ENCODE assay signal across 1 cellular context in the genomic region with DNA sequence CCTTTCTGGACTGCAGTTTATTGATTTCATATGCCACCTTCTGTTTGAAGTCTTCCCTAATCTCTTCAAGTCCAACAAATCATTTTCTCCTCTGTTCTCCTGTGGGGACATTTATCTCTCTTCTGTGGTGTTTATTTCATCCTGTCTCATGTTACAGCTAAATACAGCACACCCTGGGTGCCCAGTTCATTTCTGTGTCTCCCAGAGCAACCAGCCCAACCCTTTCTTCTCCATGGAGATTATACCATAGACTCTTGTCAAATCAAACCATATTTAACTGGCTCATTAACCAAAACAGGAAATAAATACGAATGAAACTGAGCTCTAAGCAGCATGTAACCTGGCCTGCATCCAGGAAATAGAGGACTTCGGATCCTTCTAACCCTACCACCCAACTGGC.
TF ChIP-seq lines count a peak whose summit lies in the region.

A gene with protein sequence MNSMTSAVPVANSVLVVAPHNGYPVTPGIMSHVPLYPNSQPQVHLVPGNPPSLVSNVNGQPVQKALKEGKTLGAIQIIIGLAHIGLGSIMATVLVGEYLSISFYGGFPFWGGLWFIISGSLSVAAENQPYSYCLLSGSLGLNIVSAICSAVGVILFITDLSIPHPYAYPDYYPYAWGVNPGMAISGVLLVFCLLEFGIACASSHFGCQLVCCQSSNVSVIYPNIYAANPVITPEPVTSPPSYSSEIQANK (plus strand): TSS at position 331 of the 400 bp plus-strand sequence. CDS start 1,249 bp downstream, outside the sequence.

TF ChIP-seq in H1, 55 proteins besides CTCF, POLR2A, EP300 and RAD21 (continued from another document):
- TF ChIP-seq POU5F1 (IDR thresholded peaks at IDR 0.05; ENCODE audit: low read depth, low read length), result no peak
- no peak for TF ChIP-seq HDAC6 (IDR thresholded peaks at IDR 0.05; ENCODE audit: low read depth, low read length)
- TF ChIP-seq TCF12 (IDR thresholded peaks at IDR 0.05; ENCODE audit: low read depth, low read length), result no peak
- no peak for TF ChIP-seq CBX5 (IDR thresholded peaks at IDR 0.05; ENCODE audit: low read depth, low read length)
- TF ChIP-seq SIX5 (IDR thresholded peaks at IDR 0.05; ENCODE audit: low read depth, low read length), result no peak
- TF ChIP-seq EZH2 (IDR thresholded peaks at IDR 0.05; ENCODE audit: low read depth, low read length, severe bottlenecking), result no peak
- TF ChIP-seq POLR2AphosphoS5 (IDR thresholded peaks at IDR 0.05; ENCODE audit: low read depth, low read length), result no peak
- TF ChIP-seq TEAD4 (IDR thresholded peaks at IDR 0.05; ENCODE audit: low read depth, low read length), result no peak
- TF ChIP-seq FOSL1 (IDR thresholded peaks at IDR 0.05; ENCODE audit: insufficient read depth, low read depth, low read length), result no peak
- TF ChIP-seq CHD2 (IDR thresholded peaks at IDR 0.05; ENCODE audit: low read length), result no peak
- TF ChIP-seq USF2 (IDR thresholded peaks at IDR 0.05; ENCODE audit: low read length), result no peak
